In genomic region chr6:108732101-108732870, GRCh38 we compare ENCODE assay signal across 11 cellular contexts.
DNase-seq lines count a peak whose midpoint lies in the region; ATAC-seq, FAIRE-seq and TF ChIP-seq lines count a peak whose summit lies in the region.
"Had no signal": no experiment of that assay in that cellular context is flagged by ENCODE, and none has a peak within 500 bp of the region (broad histone marks: within the 10 kb centered on the region; RNA-seq: fewer than 3 reads in every experiment).

No MANE protein-coding gene starts in this region.

- TF ChIP-seq EP300 in tibial nerve (IDR thresholded peaks at IDR 0.05) = no peak

- ATAC-seq in left colon = peak; percentile 83
- ATAC-seq in activated T-cell treated with anti-CD3 and anti-CD28 coated beads, Interleukin-2, amount 50 U/mL, for 72 hours (replicated peaks in 1 of 2) = no peak

- H3K27me3 ChIP-seq in HUES6 (ENCODE audit: control insufficient read depth, insufficient read depth, low read length) (peaks cover 34% of the 10 kb centered on the region), astrocyte (ENCODE audit: insufficient read depth, low read length) (no peaks in the 10 kb centered on the region), tibial nerve (no peaks in the 10 kb centered on the region)
- H3K27me3 ChIP-seq: brain microvascular endothelial cell had no signal

- H3K27ac ChIP-seq in HUES6 (ENCODE audit: low read depth, low read length) (no peak overlapping the region), astrocyte (ENCODE audit: low read depth, low read length) (no peak overlapping the region), tibial nerve (no peak overlapping the region)
- H3K27ac ChIP-seq: brain microvascular endothelial cell had no signal

- TF ChIP-seq POLR2A in tibial nerve (IDR thresholded peaks at IDR 0.05) = no peak

- no peak for FAIRE-seq in astrocyte (lab: Jason Lieb, UNC)
- FAIRE-seq: G401.6 had no signal

- no peaks in the 10 kb centered on the region for H3K36me3 ChIP-seq in HUES6 (ENCODE audit: control insufficient read depth, insufficient read depth, low read length)
- H3K36me3 ChIP-seq in astrocyte (ENCODE audit: insufficient read depth, low read length) = no peaks in the 10 kb centered on the region
- H3K36me3 ChIP-seq in tibial nerve = no peaks in the 10 kb centered on the region
- H3K36me3 ChIP-seq: brain microvascular endothelial cell had no signal

- DNase-seq in AG10803 (ENCODE audit: low read depth) (peak; percentile 49), astrocyte (ENCODE audit: low read depth) (peak; percentile 56), left colon (peak; percentile 48 to 55), globus pallidus (ENCODE audit: low spot score) (no peak), tibial nerve (ENCODE audit: low spot score in 2 of 2) (no peak)
- DNase-seq in activated T-cell treated with anti-CD3 and anti-CD28 coated beads, Interleukin-2, amount 50 U/mL, for 72 hours = no peak
- no peak for DNase-seq in activated T-helper 1 cell treated with anti-CD3 and anti-CD28 coated beads, Interleukin-12 subunit alpha, Interleukin-12 subunit beta, Interleukin-2, Interleukin-4 antibody, amounts not matched to agents 30 ng/mL and 10 ng/mL and 1 ng/mL, durations not matched to agents 14 hours and 24 hours and 36 hours (ENCODE audit: low spot score)
- DNase-seq: brain microvascular endothelial cell, NCI-H510A treated with DMSO at 0.1 percent for 48 hours had no signal

- H3K4me1 ChIP-seq in HUES6 (ENCODE audit: control insufficient read depth, insufficient read depth, low read length) = peaks cover 70% of the 10 kb centered on the region
- H3K4me1 ChIP-seq in astrocyte (ENCODE audit: insufficient read depth, low read length) = peaks cover 14% of the 10 kb centered on the region
- H3K4me1 ChIP-seq in tibial nerve = peaks cover 0 to 29% (median 6%) of the 10 kb centered on the region in 4 donors

- H3K9me3 ChIP-seq in HUES6 (ENCODE audit: control insufficient read depth, insufficient read depth, low read depth, low read length) = no peaks in the 10 kb centered on the region
- no peaks in the 10 kb centered on the region for H3K9me3 ChIP-seq in astrocyte (ENCODE audit: insufficient read depth, low read depth, low read length)
- H3K9me3 ChIP-seq in tibial nerve = no peaks in the 10 kb centered on the region

- no peaks in the 10 kb centered on the region for H3K9me3 Mint-ChIP-seq in astrocyte (ENCODE audit: unreplicated experiment)
- H3K9me3 Mint-ChIP-seq in activated T-cell treated with anti-CD3 and anti-CD28 coated beads, Interleukin-2, amount 50 U/mL, for 72 hours = no peaks in the 10 kb centered on the region
- H3K9me3 Mint-ChIP-seq in activated T-helper 1 cell treated with anti-CD3 and anti-CD28 coated beads, Interleukin-12 subunit alpha, Interleukin-12 subunit beta, Interleukin-2, Interleukin-4 antibody, amounts not matched to agents 30 ng/mL and 10 ng/mL and 1 ng/mL, durations not matched to agents 14 hours and 24 hours and 36 hours = no peaks in the 10 kb centered on the region

- no peaks in the 10 kb centered on the region for H4K20me1 ChIP-seq in astrocyte (ENCODE audit: insufficient read depth, low read length)

- H3K9ac ChIP-seq in HUES6 (ENCODE audit: low read length) (peak overlapping the region; percentile 40), astrocyte (ENCODE audit: low read length) (no peak overlapping the region)

- H2AFZ ChIP-seq in astrocyte (ENCODE audit: low read depth, low read length) = no peak overlapping the region

- no peak overlapping the region for H3K4me2 ChIP-seq in astrocyte (ENCODE audit: low read length)

- 76 to 84% methylated on average over 13 to 16 of the region's 16 CpGs for WGBS in tibial nerve, 2 donors

- H3K4me1 Mint-ChIP-seq in astrocyte (ENCODE audit: low read depth, unreplicated experiment) = peaks cover 23% of the 10 kb centered on the region
- H3K4me1 Mint-ChIP-seq in activated T-cell treated with anti-CD3 and anti-CD28 coated beads, Interleukin-2, amount 50 U/mL, for 72 hours (ENCODE audit: low read depth) = no peaks in the 10 kb centered on the region
- no peaks in the 10 kb centered on the region for H3K4me1 Mint-ChIP-seq in activated T-helper 1 cell treated with anti-CD3 and anti-CD28 coated beads, Interleukin-12 subunit alpha, Interleukin-12 subunit beta, Interleukin-2, Interleukin-4 antibody, amounts not matched to agents 30 ng/mL and 10 ng/mL and 1 ng/mL, durations not matched to agents 14 hours and 24 hours and 36 hours (ENCODE audit: low read depth)

- H3K79me2 ChIP-seq in astrocyte (ENCODE audit: insufficient read depth, low read length) = no peaks in the 10 kb centered on the region

- TF ChIP-seq CTCF in AG10803 (conservative IDR thresholded peaks at IDR 0.05; ENCODE audit: low read length) = no peak
- no peak for TF ChIP-seq CTCF in astrocyte (IDR thresholded peaks at IDR 0.05; ENCODE audit: insufficient read depth, low read depth, low read length)
- TF ChIP-seq CTCF in tibial nerve (IDR thresholded peaks at IDR 0.05) = no peak

- H3K27me3 Mint-ChIP-seq in astrocyte (ENCODE audit: low read depth, unreplicated experiment) = peaks cover 20% of the 10 kb centered on the region
- peaks cover 6% of the 10 kb centered on the region for H3K27me3 Mint-ChIP-seq in activated T-cell treated with anti-CD3 and anti-CD28 coated beads, Interleukin-2, amount 50 U/mL, for 72 hours (ENCODE audit: low read depth)
- peaks cover 11% of the 10 kb centered on the region for H3K27me3 Mint-ChIP-seq in activated T-helper 1 cell treated with anti-CD3 and anti-CD28 coated beads, Interleukin-12 subunit alpha, Interleukin-12 subunit beta, Interleukin-2, Interleukin-4 antibody, amounts not matched to agents 30 ng/mL and 10 ng/mL and 1 ng/mL, durations not matched to agents 14 hours and 24 hours and 36 hours (ENCODE audit: insufficient read depth)

- H3K36me3 Mint-ChIP-seq in astrocyte (ENCODE audit: low read depth, unreplicated experiment) = peaks cover 8% of the 10 kb centered on the region
- no peaks in the 10 kb centered on the region for H3K36me3 Mint-ChIP-seq in activated T-cell treated with anti-CD3 and anti-CD28 coated beads, Interleukin-2, amount 50 U/mL, for 72 hours (ENCODE audit: insufficient read depth in 2 of 2)
- H3K36me3 Mint-ChIP-seq in activated T-helper 1 cell treated with anti-CD3 and anti-CD28 coated beads, Interleukin-12 subunit alpha, Interleukin-12 subunit beta, Interleukin-2, Interleukin-4 antibody, amounts not matched to agents 30 ng/mL and 10 ng/mL and 1 ng/mL, durations not matched to agents 14 hours and 24 hours and 36 hours (ENCODE audit: low read depth) = no peaks in the 10 kb centered on the region

- intact Hi-C loops in left colon (cut with DNase I, micrococcal nuclease) = no loop called here
- intact Hi-C loops in activated T-helper 1 cell treated with anti-CD3 and anti-CD28 coated beads, Interleukin-12 subunit alpha, Interleukin-12 subunit beta, Interleukin-2, Interleukin-4 antibody, amounts not matched to agents 30 ng/mL and 10 ng/mL and 1 ng/mL, durations not matched to agents 14 hours and 24 hours and 36 hours (cut with micrococcal nuclease) = no loop called here

- no peak overlapping the region for H3K4me3 Mint-ChIP-seq in astrocyte (ENCODE audit: unreplicated experiment)
- H3K4me3 Mint-ChIP-seq in activated T-cell treated with anti-CD3 and anti-CD28 coated beads, Interleukin-2, amount 50 U/mL, for 72 hours = no peak overlapping the region
- no peak overlapping the region for H3K4me3 Mint-ChIP-seq in activated T-helper 1 cell treated with anti-CD3 and anti-CD28 coated beads, Interleukin-12 subunit alpha, Interleukin-12 subunit beta, Interleukin-2, Interleukin-4 antibody, amounts not matched to agents 30 ng/mL and 10 ng/mL and 1 ng/mL, durations not matched to agents 14 hours and 24 hours and 36 hours

- no peak overlapping the region for H3K27ac Mint-ChIP-seq in astrocyte (ENCODE audit: unreplicated experiment)
- no peak overlapping the region for H3K27ac Mint-ChIP-seq in activated T-cell treated with anti-CD3 and anti-CD28 coated beads, Interleukin-2, amount 50 U/mL, for 72 hours
- H3K27ac Mint-ChIP-seq in activated T-helper 1 cell treated with anti-CD3 and anti-CD28 coated beads, Interleukin-12 subunit alpha, Interleukin-12 subunit beta, Interleukin-2, Interleukin-4 antibody, amounts not matched to agents 30 ng/mL and 10 ng/mL and 1 ng/mL, durations not matched to agents 14 hours and 24 hours and 36 hours = no peak overlapping the region

- no peak overlapping the region for H3K4me3 ChIP-seq in AG10803 (ENCODE audit: low read length)
- H3K4me3 ChIP-seq in HUES6 (ENCODE audit: low read depth, low read length) = no peak overlapping the region
- H3K4me3 ChIP-seq in astrocyte (ENCODE audit: insufficient read depth, low read depth, low read length) = no peak overlapping the region
- no peak overlapping the region for H3K4me3 ChIP-seq in tibial nerve

Comparison
In these comparisons a context has a peak if more than half of its experiments do, and no peak if none do; other contexts are left out.
1. DNase-seq: peak in AG10803 (single experiment), astrocyte (single experiment) and left colon (2 of 2); none in activated T-cell treated with anti-CD3 and anti-CD28 coated beads, Interleukin-2, amount 50 U/mL, for 72 hours (0 of 2), activated T-helper 1 cell treated with anti-CD3 and anti-CD28 coated beads, Interleukin-12 subunit alpha, Interleukin-12 subunit beta, Interleukin-2, Interleukin-4 antibody, amounts not matched to agents 30 ng/mL and 10 ng/mL and 1 ng/mL, durations not matched to agents 14 hours and 24 hours and 36 hours (single experiment), globus pallidus (single experiment) and tibial nerve (0 of 2).